In the genomic region with DNA sequence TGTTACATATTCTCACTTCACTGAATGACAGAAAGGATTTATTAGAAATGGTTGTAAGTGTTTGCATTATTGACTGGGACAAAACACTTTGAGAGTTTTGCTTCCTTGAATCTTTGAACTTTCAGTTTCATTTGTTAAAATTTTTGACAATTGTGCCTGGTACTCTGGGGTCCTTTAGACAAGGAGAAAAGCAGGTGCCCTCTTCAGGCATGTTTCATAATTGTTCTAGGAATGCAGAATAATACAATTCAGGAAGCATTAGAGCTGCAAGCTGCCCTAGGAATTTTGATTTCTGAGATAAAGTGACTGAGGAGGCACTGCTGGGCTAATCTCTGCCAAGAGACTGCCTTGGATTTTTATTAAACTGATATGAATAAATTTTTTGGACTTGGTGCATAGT, we compare ENCODE assay signal across 1 cellular context.
TF ChIP-seq lines count a peak whose summit lies in the region.

No MANE protein-coding gene starts in this region.

TF ChIP-seq in endothelial cell of umbilical vein, 7 proteins besides CTCF, POLR2A, EP300 and RAD21:
- peak; percentile 76 for TF ChIP-seq POLR2AphosphoS5 (IDR thresholded peaks at IDR 0.05; ENCODE audit: insufficient read depth, low read depth, low read length)
- TF ChIP-seq EZH2 (IDR thresholded peaks at IDR 0.05; ENCODE audit: borderline replicate concordance, low read depth, low read length, severe bottlenecking), result no peak
- TF ChIP-seq FOS (IDR thresholded peaks at IDR 0.05; ENCODE audit: borderline replicate concordance, insufficient read depth, low read length), result no peak
- TF ChIP-seq MAX (IDR thresholded peaks at IDR 0.05; ENCODE audit: insufficient read depth, insufficient read length), result no peak
- TF ChIP-seq JUN (IDR thresholded peaks at IDR 0.05; ENCODE audit: borderline replicate concordance, insufficient read depth, insufficient read length, low read depth), result no peak
- no peak for TF ChIP-seq MYC (IDR thresholded peaks at IDR 0.05; ENCODE audit: low read depth, low read length)
- peak; percentile 99 for TF ChIP-seq GATA2 (IDR thresholded peaks at IDR 0.05; ENCODE audit: insufficient read depth, insufficient read length, low read depth, low read length)
